Comparison of ENCODE assay signal across 1 cellular context in the genomic region with DNA sequence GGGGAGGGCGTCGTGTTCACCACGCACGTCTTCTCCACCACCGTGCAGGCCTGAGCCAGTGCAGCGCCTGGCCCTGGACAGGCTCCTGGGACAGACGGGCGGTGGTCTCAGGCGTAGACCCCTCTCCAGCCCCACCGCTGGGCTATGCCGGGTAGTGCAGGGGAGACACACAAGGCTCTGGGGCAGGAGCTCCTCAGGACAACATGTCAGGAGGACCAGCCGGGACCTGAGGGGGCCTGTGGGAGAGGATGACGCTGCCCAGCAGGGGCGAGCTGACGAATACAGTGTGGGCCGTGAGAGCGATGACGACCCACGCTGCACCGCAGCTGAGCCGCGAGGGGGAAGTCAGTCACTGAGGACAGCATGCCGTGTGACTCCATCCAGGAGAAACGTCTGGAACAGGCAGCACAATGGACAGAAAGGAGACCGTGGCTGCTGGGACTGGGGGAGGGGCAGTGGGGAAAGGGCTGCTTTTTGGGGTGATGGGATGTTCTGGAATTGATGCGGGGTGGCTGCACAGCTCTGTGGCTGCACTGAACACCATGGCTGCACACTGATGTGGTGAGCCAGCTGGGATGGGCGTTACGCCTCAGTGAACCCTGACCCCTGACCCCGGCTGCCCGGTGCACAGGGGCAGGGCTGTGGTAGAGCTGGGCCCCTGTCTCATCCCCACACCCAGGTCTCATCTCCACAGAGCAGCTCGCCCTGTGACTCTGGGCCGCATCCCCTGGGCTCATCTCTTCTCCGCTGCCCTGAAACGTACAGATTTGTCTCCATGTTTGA.
TF ChIP-seq lines count a peak whose summit lies in the region.

No MANE protein-coding gene starts in this region.

TF ChIP-seq in GM23338, 12 proteins besides CTCF, POLR2A, EP300 and RAD21:
- no peak for TF ChIP-seq EZH2phosphoT487 (IDR thresholded peaks at IDR 0.05; ENCODE audit: unreplicated experiment)
- TF ChIP-seq, protein P1, sequence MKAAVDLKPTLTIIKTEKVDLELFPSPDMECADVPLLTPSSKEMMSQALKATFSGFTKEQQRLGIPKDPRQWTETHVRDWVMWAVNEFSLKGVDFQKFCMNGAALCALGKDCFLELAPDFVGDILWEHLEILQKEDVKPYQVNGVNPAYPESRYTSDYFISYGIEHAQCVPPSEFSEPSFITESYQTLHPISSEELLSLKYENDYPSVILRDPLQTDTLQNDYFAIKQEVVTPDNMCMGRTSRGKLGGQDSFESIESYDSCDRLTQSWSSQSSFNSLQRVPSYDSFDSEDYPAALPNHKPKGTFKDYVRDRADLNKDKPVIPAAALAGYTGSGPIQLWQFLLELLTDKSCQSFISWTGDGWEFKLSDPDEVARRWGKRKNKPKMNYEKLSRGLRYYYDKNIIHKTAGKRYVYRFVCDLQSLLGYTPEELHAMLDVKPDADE (IDR thresholded peaks at IDR 0.05) = no peak
- no peak for TF ChIP-seq CREB1 (CRISPR knock-in tag; IDR thresholded peaks at IDR 0.05; ENCODE audit: low read depth)
- TF ChIP-seq STAT1 (IDR thresholded peaks at IDR 0.05; ENCODE audit: unreplicated experiment) = no peak
- TF ChIP-seq NANOG (IDR thresholded peaks at IDR 0.05; ENCODE audit: borderline replicate concordance) = no peak
